In the genomic region with DNA sequence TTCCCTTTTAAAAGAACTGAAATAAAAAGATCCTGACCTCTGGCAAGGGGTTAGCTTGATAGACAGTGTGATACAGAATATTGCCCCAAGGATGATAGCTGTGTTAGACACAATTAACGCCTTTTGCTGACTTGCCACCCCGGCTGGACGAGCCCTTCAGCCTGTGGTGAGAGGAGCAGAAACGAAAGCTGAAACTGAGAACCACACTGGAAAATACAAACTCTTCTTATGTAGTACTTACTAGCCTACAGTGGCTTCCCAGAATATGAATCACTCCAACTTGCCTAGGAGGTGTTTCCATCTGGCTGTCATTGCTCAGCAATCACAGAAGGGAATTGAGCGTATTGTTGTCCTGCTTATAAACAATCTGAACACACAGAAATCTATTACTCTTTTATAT, we compare ENCODE assay signal across 8 cellular contexts. TPM values are rescaled to one million over a fixed set of nuclear protein-coding genes. Genes with fewer than 3 reads are reported as not detected.
DNase-seq lines count a peak whose midpoint lies in the region; ATAC-seq lines count a peak whose summit lies in the region.

No MANE protein-coding gene starts in this region.

- peak in 1 of 3 donors; percentile 61 for DNase-seq in CD4-positive, CD25-positive, alpha-beta regulatory T cell
- peak; percentile 62 to 72 for DNase-seq in activated T-cell treated with anti-CD3 and anti-CD28 coated beads, Interleukin-2, amount 50 U/mL, for 48 hours
- peak; percentile 58 to 59 for DNase-seq in stimulated activated CD4-positive, alpha-beta T cell treated with anti-CD3 and anti-CD28 coated beads, Interleukin-2, amount 100 ng/mL, for 24 hours
- DNase-seq in hepatic stellate cell (ENCODE audit: low spot score) (no peak), EL (no peak), NCI-H526 treated with DMSO at 0.1 percent for 48 hours (lab: John Stamatoyannopoulos, UW) (no peak)

- H3K27ac Mint-ChIP-seq in CD4-positive, CD25-positive, alpha-beta regulatory T cell = peak overlapping the region; percentile 43 to 84 (median 60)

- peaks cover 0 to 2% (median 0%) of the 10 kb centered on the region in 7 donors for H3K9me3 Mint-ChIP-seq in CD4-positive, CD25-positive, alpha-beta regulatory T cell

- H3K36me3 ChIP-seq in CD4-positive, CD25-positive, alpha-beta regulatory T cell (ENCODE audit: control insufficient read depth, insufficient read depth, low read length) = peaks cover 22% of the 10 kb centered on the region

- H3K27me3 Mint-ChIP-seq in CD4-positive, CD25-positive, alpha-beta regulatory T cell = no peaks in the 10 kb centered on the region

- peaks cover 41 to 70% (median 59%) of the 10 kb centered on the region in 4 donors for H3K4me1 Mint-ChIP-seq in CD4-positive, CD25-positive, alpha-beta regulatory T cell

- H3K27me3 ChIP-seq in CD4-positive, CD25-positive, alpha-beta regulatory T cell (ENCODE audit: control insufficient read depth, insufficient read depth, low read length) = no peaks in the 10 kb centered on the region

- H3K4me3 Mint-ChIP-seq in CD4-positive, CD25-positive, alpha-beta regulatory T cell = peak overlapping the region; percentile 61 to 90 (median 74)

- peak overlapping the region; percentile 54 for H3K27ac ChIP-seq in CD4-positive, CD25-positive, alpha-beta regulatory T cell (ENCODE audit: insufficient read depth, low read length, poor library complexity, severe bottlenecking)

- peak; percentile 26 to 48 for ATAC-seq in CD4-positive, CD25-positive, alpha-beta regulatory T cell (ENCODE audit: low read depth in 2 of 2)
- ATAC-seq in GM19438 (IDR thresholded peaks at IDR 0.05; ENCODE audit: low read depth, unreplicated experiment) (peak; percentile 80), HG03439 (IDR thresholded peaks at IDR 0.05; ENCODE audit: unreplicated experiment) (peak; percentile 79)

- H3K36me3 Mint-ChIP-seq in CD4-positive, CD25-positive, alpha-beta regulatory T cell = peaks cover 15% of the 10 kb centered on the region

- H3K9me3 ChIP-seq in CD4-positive, CD25-positive, alpha-beta regulatory T cell (ENCODE audit: control insufficient read depth in 2 of 2, low read length in 2 of 2) = no peaks in the 10 kb centered on the region

- H3K4me3 ChIP-seq in CD4-positive, CD25-positive, alpha-beta regulatory T cell (ENCODE audit: low read depth, low read length) = peak overlapping the region; percentile 69

- H3K4me1 ChIP-seq in CD4-positive, CD25-positive, alpha-beta regulatory T cell (ENCODE audit: control insufficient read depth, insufficient read depth, low read length, poor library complexity, severe bottlenecking) = peaks cover 71% of the 10 kb centered on the region

RNA-seq across cellular contexts. Expression of gene SAMSN1, which starts 22.9 kb away (rescaled TPM):
- 112 TPM for total RNA-seq in CD4-positive, CD25-positive, alpha-beta regulatory T cell
- polyA plus RNA-seq in CD4-positive, CD25-positive, alpha-beta regulatory T cell = 10 to 100 TPM; 44.8 to 51.6 (median 50.5) TPM

Comparison
In these comparisons a context has a peak if more than half of its experiments do, and no peak if none do; other contexts are left out.
1. DNase-seq: peak in activated T-cell treated with anti-CD3 and anti-CD28 coated beads, Interleukin-2, amount 50 U/mL, for 48 hours (2 of 2) and stimulated activated CD4-positive, alpha-beta T cell treated with anti-CD3 and anti-CD28 coated beads, Interleukin-2, amount 100 ng/mL, for 24 hours (2 of 2); none in hepatic stellate cell (single experiment), EL (single experiment) and NCI-H526 treated with DMSO at 0.1 percent for 48 hours (single experiment).
2. Peak in every context shown above with its lines, with median percentiles within 50 percentile points of each other: ATAC-seq.